27 cellular contexts compared by ENCODE assay signal in genomic region chr5:122429545-122430327, GRCh38.
DNase-seq lines count a peak whose midpoint lies in the region; ATAC-seq and TF ChIP-seq lines count a peak whose summit lies in the region.
"Had no signal": no experiment of that assay in that cellular context is flagged by ENCODE, and none has a peak within 500 bp of the region (broad histone marks: within the 10 kb centered on the region; RNA-seq: fewer than 3 reads in every experiment).

No MANE protein-coding gene starts in this region.

- TF ChIP-seq POLR2A in breast epithelium (IDR thresholded peaks at IDR 0.05): no peak

- peaks cover 52% of the 10 kb centered on the region for H3K36me3 Mint-ChIP-seq in mesothelial cell of epicardium

- TF ChIP-seq CTCF in mesothelial cell of epicardium (IDR thresholded peaks at IDR 0.05; ENCODE audit: unreplicated experiment) (no peak), breast epithelium (IDR thresholded peaks at IDR 0.05) (no peak)

- no peaks in the 10 kb centered on the region for H3K4me1 ChIP-seq in breast epithelium
- H3K4me1 ChIP-seq: body of pancreas, pancreas had no signal

- intact Hi-C loops in breast epithelium (cut with DNase I; ENCODE audit: low total_unique reads): no loop called here

- H3K4me3 ChIP-seq in breast epithelium: no peak overlapping the region
- H3K4me3 ChIP-seq: body of pancreas, gastroesophageal sphincter, GM23248, pancreas, tibial artery had no signal

- no peaks in the 10 kb centered on the region for H3K27me3 ChIP-seq in breast epithelium
- H3K27me3 ChIP-seq: body of pancreas, gastroesophageal sphincter, pancreas, tibial artery had no signal

- H3K9me3 ChIP-seq in breast epithelium: no peaks in the 10 kb centered on the region
- H3K9me3 ChIP-seq: body of pancreas, gastroesophageal sphincter, pancreas, tibial artery had no signal

- DNase-seq in NCI-H1105 treated with DMSO at 0.1 percent for 48 hours (lab: John Stamatoyannopoulos, UW) (peak; percentile 7), NCI-H1105 (lab: John Stamatoyannopoulos, UW) (no peak), NCI-H2227 (lab: John Stamatoyannopoulos, UW; ENCODE audit: unreplicated experiment) (peak; percentile 32), ecto neural progenitor cell (ENCODE audit: low spot score) (peak; percentile 53), mesothelial cell of epicardium (ENCODE audit: low spot score in 2 of 2, unreplicated experiment in 2 of 2) (no peak), breast epithelium (ENCODE audit: low spot score in 2 of 2) (no peak)
- no peak for DNase-seq in stimulated activated CD4-positive, alpha-beta T cell treated with anti-CD3 and anti-CD28 coated beads, Interleukin-4, amount 100 ng/mL, for 4 hours
- DNase-seq: 8988T; activated B cell treated with CpG ODN at 0.5 μM for 24 hours; activated CD4-positive, alpha-beta T cell treated with anti-CD3 and anti-CD28 coated beads, Interleukin-2, amount 50 U/mL, for 4 hours; activated CD8-positive, alpha-beta memory T cell treated with anti-CD3 and anti-CD28 coated beads, Interleukin-2, amount 50 U/mL, for 4 hours; activated naive CD8-positive, alpha-beta T cell treated with anti-CD3 and anti-CD28 coated beads, Interleukin-2, amount 50 U/mL, for 24 hours; body of pancreas; COR-L47; GM23248; MM.1S; natural killer cell; NCI-H1436 treated with DMSO at 0.1 percent for 48 hours; pancreas; right cardiac atrium; stimulated activated CD4-positive, alpha-beta T cell treated with anti-CD3 and anti-CD28 coated beads, Interleukin-4, amount 100 ng/mL, for 24 hours; tibial artery had no signal

- ATAC-seq in GM18511 (IDR thresholded peaks at IDR 0.05; ENCODE audit: unreplicated experiment): no peak
- ATAC-seq: activated naive CD8-positive, alpha-beta T cell treated with anti-CD3 and anti-CD28 coated beads, Interleukin-2, amount 50 U/mL, for 24 hours; body of pancreas; gastroesophageal sphincter; natural killer cell; pancreas; right cardiac atrium had no signal

- no peak overlapping the region for H3K4me3 Mint-ChIP-seq in mesothelial cell of epicardium
- H3K4me3 Mint-ChIP-seq: activated B cell treated with CpG ODN at 0.5 μM for 24 hours; activated naive CD8-positive, alpha-beta T cell treated with anti-CD3 and anti-CD28 coated beads, Interleukin-2, amount 50 U/mL, for 24 hours; B cell; natural killer cell; stimulated activated naive CD8-positive, alpha-beta T cell treated with anti-CD3 and anti-CD28 coated beads, Interleukin-15, Interleukin-2, amounts not matched to agents 100 ng/mL and 50 ng/mL, for 24 hours had no signal

- no peak overlapping the region for H3K27ac ChIP-seq in breast epithelium
- H3K27ac ChIP-seq: body of pancreas, gastroesophageal sphincter, GM23248, pancreas, tibial artery had no signal

- no peaks in the 10 kb centered on the region for H3K36me3 ChIP-seq in breast epithelium
- H3K36me3 ChIP-seq: gastroesophageal sphincter, pancreas, tibial artery had no signal

- H3K9me3 Mint-ChIP-seq in mesothelial cell of epicardium: peaks cover 13% of the 10 kb centered on the region
- H3K9me3 Mint-ChIP-seq: activated T-helper 2 cell treated with anti-CD3 and anti-CD28 coated beads, Interferon-gamma antibody, Interleukin-2, Interleukin-4, amounts not matched to agents 10 μg/mL and 5 μg/mL and 100 μg/mL, durations not matched to agents 14 hours and 24 hours and 36 hours had no signal

- H3K27me3 Mint-ChIP-seq in mesothelial cell of epicardium (ENCODE audit: low read depth): no peaks in the 10 kb centered on the region
- H3K27me3 Mint-ChIP-seq: activated naive CD8-positive, alpha-beta T cell treated with anti-CD3 and anti-CD28 coated beads, Interleukin-2, amount 50 U/mL, for 24 hours had no signal

- H3K4me1 Mint-ChIP-seq in mesothelial cell of epicardium: peaks cover 15% of the 10 kb centered on the region
- H3K4me1 Mint-ChIP-seq: activated B cell treated with CpG ODN at 0.5 μM for 24 hours; activated naive CD8-positive, alpha-beta T cell treated with anti-CD3 and anti-CD28 coated beads, Interleukin-2, amount 50 U/mL, for 24 hours; B cell; natural killer cell had no signal

- peak overlapping the region; percentile 32 for H3K27ac Mint-ChIP-seq in mesothelial cell of epicardium
- H3K27ac Mint-ChIP-seq: activated B cell treated with CpG ODN at 0.5 μM for 24 hours; activated naive CD8-positive, alpha-beta T cell treated with anti-CD3 and anti-CD28 coated beads, Interleukin-2, amount 50 U/mL, for 24 hours; activated T-helper 2 cell treated with anti-CD3 and anti-CD28 coated beads, Interferon-gamma antibody, Interleukin-2, Interleukin-4, amounts not matched to agents 10 μg/mL and 5 μg/mL and 100 μg/mL, durations not matched to agents 14 hours and 24 hours and 36 hours; B cell; natural killer cell; stimulated activated naive CD8-positive, alpha-beta T cell treated with anti-CD3 and anti-CD28 coated beads, Interleukin-15, Interleukin-2, amounts not matched to agents 100 ng/mL and 50 ng/mL, for 24 hours had no signal

Comparison
In these comparisons a context has a peak if more than half of its experiments do, and no peak if none do; other contexts are left out.
1. DNase-seq: peak in NCI-H1105 treated with DMSO at 0.1 percent for 48 hours (single experiment), NCI-H2227 (single experiment) and ecto neural progenitor cell (single experiment); none in NCI-H1105 (single experiment), mesothelial cell of epicardium (0 of 2), stimulated activated CD4-positive, alpha-beta T cell treated with anti-CD3 and anti-CD28 coated beads, Interleukin-4, amount 100 ng/mL, for 4 hours (0 of 2) and breast epithelium (0 of 2).